In genomic region chr22:46156031-46156430, GRCh38 we compare ENCODE assay signal across 27 cellular contexts. TPM values are rescaled to one million over a fixed set of nuclear protein-coding genes. Genes with fewer than 3 reads are reported as not detected.
A peak's percentile ranks its signal among the peaks of the same experiment; 100 is the strongest.
DNase-seq lines count a peak whose midpoint lies in the region; ATAC-seq, FAIRE-seq and TF ChIP-seq lines count a peak whose summit lies in the region.
"Had no signal": no experiment of that assay in that cellular context is flagged by ENCODE, and none has a peak within 500 bp of the region (broad histone marks: within the 10 kb centered on the region; RNA-seq: fewer than 3 reads in every experiment).

No MANE protein-coding gene starts in this region.

- no peaks in the 10 kb centered on the region for H3K27me3 ChIP-seq in CD4-positive, alpha-beta T cell (ENCODE audit: control insufficient read depth, insufficient read depth, low read length)
- H3K27me3 ChIP-seq in WERI-Rb-1 (ENCODE audit: insufficient read depth, low read depth, severe bottlenecking): no peaks in the 10 kb centered on the region
- H3K27me3 ChIP-seq: BE2C; BLaER1 treated with 17β-estradiol and CSF1 and Interleukin-3, amounts not matched to agents 10 nM and 100 nM had no signal

- H3K9me3 Mint-ChIP-seq in CD4-positive, alpha-beta T cell: no peaks in the 10 kb centered on the region
- H3K9me3 Mint-ChIP-seq in nephron: no peaks in the 10 kb centered on the region
- H3K9me3 Mint-ChIP-seq: CD4-positive, alpha-beta memory T cell had no signal

- H3K4me3 Mint-ChIP-seq in CD4-positive, alpha-beta T cell: peak overlapping the region; percentile 20
- no peak overlapping the region for H3K4me3 Mint-ChIP-seq in nephron
- no peak overlapping the region for H3K4me3 Mint-ChIP-seq in T-helper 17 cell
- H3K4me3 Mint-ChIP-seq: CD14-positive monocyte; CD4-positive, alpha-beta memory T cell had no signal

- no peak for ATAC-seq in CD4-positive, alpha-beta T cell (ENCODE audit: poor library complexity)
- ATAC-seq in T-helper 17 cell (no peak), GM18511 (IDR thresholded peaks at IDR 0.05; ENCODE audit: unreplicated experiment) (no peak)
- ATAC-seq: A549 had no signal

- no peak for TF ChIP-seq CTCF in CD4-positive, alpha-beta T cell (IDR thresholded peaks at IDR 0.05)
- TF ChIP-seq CTCF in WERI-Rb-1 (IDR thresholded peaks at IDR 0.05; ENCODE audit: low read depth, low read length) (no peak), kidney (IDR thresholded peaks at IDR 0.05; ENCODE audit: borderline replicate concordance, extremely low read depth, insufficient read depth) (no peak), nephron (IDR thresholded peaks at IDR 0.05; ENCODE audit: unreplicated experiment in 3 of 3) (no peak)

- H3K36me3 Mint-ChIP-seq in CD4-positive, alpha-beta T cell (ENCODE audit: low read depth): peaks cover 52% of the 10 kb centered on the region
- H3K36me3 Mint-ChIP-seq in nephron (ENCODE audit: low read depth) (peaks cover 20% of the 10 kb centered on the region), T-helper 17 cell (ENCODE audit: low read depth) (peaks cover 4% of the 10 kb centered on the region)

- no peak overlapping the region for H3K27ac ChIP-seq in CD4-positive, alpha-beta T cell (ENCODE audit: low read depth, low read length)
- peak overlapping the region; percentile 43 for H3K27ac ChIP-seq in WERI-Rb-1
- peak overlapping the region; percentile 1 to 28 for H3K27ac ChIP-seq in kidney (ENCODE audit: low read depth in 2 of 2, low read length in 2 of 2)
- H3K27ac ChIP-seq: A549; BLaER1 treated with 17β-estradiol and CSF1 and Interleukin-3, amounts not matched to agents 10 nM and 100 nM; GM23248 had no signal

- peak overlapping the region in 1 of 2 donors; percentile 17 for H3K9ac ChIP-seq in kidney (ENCODE audit: low read length in 2 of 2)
- H3K9ac ChIP-seq: BLaER1 treated with 17β-estradiol and CSF1 and Interleukin-3, amounts not matched to agents 10 nM and 100 nM; GM23248 had no signal

- intact Hi-C loops in CD4-positive, alpha-beta T cell (cut with DNase I, micrococcal nuclease): loop anchor here in 1 of 2 experiments (10.0 kb wide), 1 partner anchor 481 kb away; the partner anchor contains the start of gene ATXN10
- intact Hi-C loops in kidney (cut with DNase I): no loop called here
- intact Hi-C loops in posterior vena cava (cut with DNase I): no loop called here

- no peak overlapping the region for H3K27ac Mint-ChIP-seq in CD4-positive, alpha-beta T cell
- peak overlapping the region in 2 of 3 experiments; percentile 19 to 52 for H3K27ac Mint-ChIP-seq in nephron
- no peak overlapping the region for H3K27ac Mint-ChIP-seq in T-helper 17 cell
- H3K27ac Mint-ChIP-seq: CD4-positive, alpha-beta memory T cell had no signal

- no peak for DNase-seq in CD4-positive, alpha-beta T cell
- no peak for DNase-seq in WERI-Rb-1
- DNase-seq in kidney: no peak
- DNase-seq in posterior vena cava (ENCODE audit: low spot score): no peak
- no peak for DNase-seq in NCI-H2196 (lab: John Stamatoyannopoulos, UW; ENCODE audit: unreplicated experiment)
- DNase-seq in T-helper 17 cell: no peak
- DNase-seq: 8988T; ACHN; AML-193; BE2C; Calu3; CD4-positive, alpha-beta memory T cell; COR-L47; DMS53; DMS79 treated with DMSO at 0.1 percent for 48 hours; GF-D8; GM23248; H7; HCEC 1CT had no signal

- H3K27me3 Mint-ChIP-seq in CD4-positive, alpha-beta T cell: no peaks in the 10 kb centered on the region
- H3K27me3 Mint-ChIP-seq in nephron (ENCODE audit: low read depth) (peaks cover 16% of the 10 kb centered on the region), T-helper 17 cell (no peaks in the 10 kb centered on the region)
- H3K27me3 Mint-ChIP-seq: CD4-positive, alpha-beta memory T cell had no signal

- POLR2A ChIA-PET in CD4-positive, alpha-beta T cell (lab: Charles Lee): no interaction called here

- peaks cover 10 to 28% of the 10 kb centered on the region in 2 donors for H3K4me1 ChIP-seq in kidney (ENCODE audit: control insufficient read depth in 1 of 2, insufficient read depth in 1 of 2, low read depth in 1 of 2, low read length in 2 of 2)
- H3K4me1 ChIP-seq: A549, BE2C had no signal

- CTCF ChIA-PET in CD4-positive, alpha-beta T cell (lab: Charles Lee): interaction anchor here (0.9 kb wide), 1 partner anchor 39 kb away, joined by 3 read pairs; no protein-coding TSS in a partner anchor

- peaks cover 23% of the 10 kb centered on the region for H3K36me3 ChIP-seq in WERI-Rb-1
- H3K36me3 ChIP-seq in kidney (ENCODE audit: control insufficient read depth in 1 of 2, insufficient read depth in 2 of 2, low read length in 2 of 2): peaks cover 0 to 2% of the 10 kb centered on the region in 2 donors
- H3K36me3 ChIP-seq: BE2C had no signal

- H3K4me1 Mint-ChIP-seq in CD4-positive, alpha-beta T cell (ENCODE audit: low read depth): peaks cover 9% of the 10 kb centered on the region
- H3K4me1 Mint-ChIP-seq in nephron: peaks cover 4% of the 10 kb centered on the region
- H3K4me1 Mint-ChIP-seq in T-helper 17 cell: peaks cover 7% of the 10 kb centered on the region

- no peak overlapping the region for H3K4me3 ChIP-seq in WERI-Rb-1 (ENCODE audit: low read depth, low read length)
- H3K4me3 ChIP-seq in kidney (ENCODE audit: low read length in 2 of 2): peak overlapping the region; percentile 1 to 23
- H3K4me3 ChIP-seq: A549; BLaER1 treated with 17β-estradiol and CSF1 and Interleukin-3, amounts not matched to agents 10 nM and 100 nM; GM23248 had no signal

- FAIRE-seq in kidney (lab: Jason Lieb, UNC): no peak
- FAIRE-seq: A549, GM12892, GM19239, H1 had no signal

- H3K9me3 ChIP-seq in CD4-positive, alpha-beta T cell (ENCODE audit: control insufficient read depth, low read length): no peaks in the 10 kb centered on the region
- H3K9me3 ChIP-seq in WERI-Rb-1 (ENCODE audit: severe bottlenecking): no peaks in the 10 kb centered on the region
- no peaks in the 10 kb centered on the region for H3K9me3 ChIP-seq in kidney (ENCODE audit: control insufficient read depth in 1 of 2, low read length in 2 of 2)
- no peaks in the 10 kb centered on the region for H3K9me3 ChIP-seq in T-helper 17 cell (ENCODE audit: control insufficient read depth, low read length, poor library complexity, severe bottlenecking)
- H3K9me3 ChIP-seq: A549; BE2C; BLaER1 treated with 17β-estradiol and CSF1 and Interleukin-3, amounts not matched to agents 10 nM and 100 nM had no signal

RNA-seq across cellular contexts. Expression of gene PPARA, which starts 5.7 kb away (rescaled TPM):
- total RNA-seq in CD4-positive, alpha-beta T cell: 1 to 10 TPM; 9.1 to 9.3 TPM
- total RNA-seq in kidney: 36.8 TPM
- 15.8 TPM for polyA plus RNA-seq in kidney (ENCODE audit: insufficient read depth, low read depth, low replicate concordance)
- total RNA-seq in posterior vena cava: 10 to 100 TPM; 22.8 to 27.7 TPM
- total RNA-seq in T-helper 17 cell: 10 to 100 TPM; 11.7 to 12.3 TPM

Comparison
In these comparisons a context has a peak if more than half of its experiments do, and no peak if none do; other contexts are left out.
1. H3K27ac Mint-ChIP-seq: peak in nephron (2 of 3); none in CD4-positive, alpha-beta T cell (single experiment) and T-helper 17 cell (single experiment).